In the genomic region with DNA sequence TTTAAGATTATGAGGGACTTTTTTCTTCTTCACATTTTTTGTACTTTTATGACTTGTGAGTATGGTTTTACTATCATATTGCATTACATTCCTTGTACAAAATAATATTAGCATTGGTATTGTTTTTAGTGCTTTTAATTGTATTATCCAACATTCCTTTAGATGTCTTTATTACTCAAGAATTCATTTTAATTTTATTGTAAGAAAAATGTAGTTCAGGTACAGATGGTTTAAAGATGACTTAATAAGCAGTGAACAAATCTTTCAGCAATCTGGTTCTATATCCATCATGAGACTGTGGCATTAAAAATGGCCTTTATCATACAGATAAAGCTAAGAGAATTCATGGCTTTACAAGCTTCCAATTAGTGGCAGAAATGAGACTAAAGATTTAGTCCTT, we compare ENCODE assay signal across 6 cellular contexts.
"Had no signal": no experiment of that assay in that cellular context is flagged by ENCODE, and none has a peak within 500 bp of the region (broad histone marks: within the 10 kb centered on the region; RNA-seq: fewer than 3 reads in every experiment).

No MANE protein-coding gene starts in this region.

- DNase-seq: IMR-90, KBM-7, KG1 had no signal

- H3K4me3 ChIP-seq: K562 had no signal

- H3K27ac ChIP-seq: HL-60 had no signal

- ATAC-seq: HepG2, K562 had no signal
